24 cellular contexts compared by ENCODE assay signal in the genomic region with DNA sequence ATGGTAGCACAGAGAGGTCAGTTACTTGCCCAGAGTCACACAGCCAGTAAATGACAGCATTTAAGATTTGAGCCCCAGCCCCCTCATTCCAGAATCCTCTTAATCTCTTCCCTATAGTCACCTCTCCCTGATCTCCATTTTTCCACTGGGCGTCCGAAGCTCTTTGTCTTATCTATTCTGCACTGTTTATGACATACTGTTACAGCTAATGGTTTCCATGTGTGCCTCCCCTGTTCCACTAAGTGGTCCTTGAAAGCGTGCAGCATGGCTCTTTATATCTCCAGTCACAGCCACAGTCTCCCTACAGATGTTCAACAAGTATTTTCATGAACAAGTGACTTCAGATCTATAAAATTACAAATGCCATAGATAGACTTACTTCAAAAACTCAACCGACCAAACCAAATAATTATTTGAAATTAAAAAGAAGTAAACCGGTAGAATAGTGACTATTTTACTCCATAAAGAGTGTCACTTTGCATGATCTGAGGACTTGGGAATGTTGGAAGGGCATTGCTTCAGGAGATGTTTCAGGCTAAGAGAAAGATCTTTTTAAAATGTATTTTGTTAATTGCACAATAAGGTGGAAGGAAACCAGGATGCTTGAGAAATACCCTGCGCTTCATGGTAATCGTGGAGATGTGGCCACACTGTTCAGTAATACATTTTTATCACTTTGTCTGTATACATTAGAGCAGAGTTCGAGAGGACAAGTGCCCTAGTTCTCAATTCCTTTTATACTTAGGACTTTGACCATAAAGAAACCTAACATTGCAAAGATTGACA.
DNase-seq lines count a peak whose midpoint lies in the region; ATAC-seq, FAIRE-seq and TF ChIP-seq lines count a peak whose summit lies in the region.
"Had no signal": no experiment of that assay in that cellular context is flagged by ENCODE, and none has a peak within 500 bp of the region (broad histone marks: within the 10 kb centered on the region; RNA-seq: fewer than 3 reads in every experiment).

No MANE protein-coding gene starts in this region.

- H3K4me1 ChIP-seq in cardiac muscle cell (ENCODE audit: low read depth) (peaks cover 13% of the 10 kb centered on the region), right cardiac atrium (ENCODE audit: control insufficient read depth, insufficient read depth, low read length) (peaks cover 5% of the 10 kb centered on the region)
- H3K4me1 ChIP-seq: A549, BLaER1, Caco-2, gastrocnemius medialis had no signal

- H3K27me3 ChIP-seq in cardiac muscle cell (no peaks in the 10 kb centered on the region), right cardiac atrium (ENCODE audit: control insufficient read depth, insufficient read depth) (no peaks in the 10 kb centered on the region)
- H3K27me3 ChIP-seq: BLaER1, gastrocnemius medialis, stomach, tibial nerve had no signal

- DNase-seq in cardiac muscle cell (ENCODE audit: low read depth in 1 of 2, low spot score in 1 of 2) = peak; percentile 49 to 76
- no peak for DNase-seq in cardiac septum (ENCODE audit: low spot score)
- DNase-seq in right cardiac atrium = no peak
- no peak for DNase-seq in foreskin melanocyte
- DNase-seq in Kasumi-1 (lab: John Stamatoyannopoulos, UW) = no peak
- no peak for DNase-seq in NCI-H446 (lab: John Stamatoyannopoulos, UW)
- DNase-seq: activated CD4-positive, alpha-beta T cell treated with anti-CD3 and anti-CD28 coated beads for 4 hours; activated effector memory CD4-positive, alpha-beta T cell treated with Interleukin-2 at 50 U/mL for 16 hours; Caco-2; DMS79 treated with DMSO at 0.1 percent for 48 hours; gastrocnemius medialis; hypothalamus; immature natural killer cell; NCI-H1417 treated with DMSO at 0.1 percent for 48 hours; nephron progenitor cell; small intestine; stomach had no signal

- ATAC-seq in right cardiac atrium (peak; percentile 18 to 44), GM19463 (IDR thresholded peaks at IDR 0.05; ENCODE audit: unreplicated experiment) (no peak)
- ATAC-seq: A549, gastrocnemius medialis had no signal

- no peaks in the 10 kb centered on the region for H3K36me3 ChIP-seq in cardiac muscle cell
- H3K36me3 ChIP-seq: BLaER1, gastrocnemius medialis, stomach, tibial nerve had no signal

- H3K9me3 ChIP-seq in cardiac muscle cell (ENCODE audit: low read depth) = no peaks in the 10 kb centered on the region
- no peaks in the 10 kb centered on the region for H3K9me3 ChIP-seq in right cardiac atrium (ENCODE audit: control insufficient read depth, low read length)
- H3K9me3 ChIP-seq: A549, Caco-2, gastrocnemius medialis, stomach, tibial nerve had no signal

- no peak for TF ChIP-seq CTCF in cardiac muscle cell (IDR thresholded peaks at IDR 0.05; ENCODE audit: low read depth, low read length)

- H3K27ac ChIP-seq in cardiac muscle cell (no peak overlapping the region), right cardiac atrium (ENCODE audit: low read length) (no peak overlapping the region)
- H3K27ac ChIP-seq: A549, BLaER1, gastrocnemius medialis, stomach, tibial nerve, VCaP had no signal

- intact Hi-C loops in cardiac septum (cut with DNase I) = no loop called here
- intact Hi-C loops in right cardiac atrium (cut with DNase I) = no loop called here

- WGBS in right cardiac atrium = 56% methylated on average over 8 of the region's 8 CpGs

- peak; percentile 23 for FAIRE-seq in endometrium (lab: Jason Lieb, UNC)
- FAIRE-seq: A549, GM18507, small intestine had no signal

- H3K4me3 ChIP-seq in cardiac muscle cell (no peak overlapping the region), right cardiac atrium (ENCODE audit: low read length) (no peak overlapping the region)
- H3K4me3 ChIP-seq: A549, BLaER1, gastrocnemius medialis, stomach, tibial nerve had no signal

Comparison
In these comparisons a context has a peak if more than half of its experiments do, and no peak if none do; other contexts are left out.
1. DNase-seq: peak in cardiac muscle cell (2 of 2); none in cardiac septum (single experiment), right cardiac atrium (0 of 3), foreskin melanocyte (single experiment), Kasumi-1 (0 of 2) and NCI-H446 (0 of 2).